Comparison of ENCODE assay signal across 9 cellular contexts in genomic region chr6:7235712-7236311, GRCh38.
DNase-seq lines count a peak whose midpoint lies in the region; ATAC-seq and TF ChIP-seq lines count a peak whose summit lies in the region.
"Had no signal": no experiment of that assay in that cellular context is flagged by ENCODE, and none has a peak within 500 bp of the region (broad histone marks: within the 10 kb centered on the region; RNA-seq: fewer than 3 reads in every experiment).

No MANE protein-coding gene starts in this region.

- no peaks in the 10 kb centered on the region for H3K27me3 Mint-ChIP-seq in type B pancreatic cell

- DNase-seq in cardiac muscle cell (ENCODE audit: low read depth in 1 of 2, low spot score in 1 of 2) (no peak), Right ventricle myocardium superior (no peak), PC-3 (peak; percentile 59), kidney tubule cell (ENCODE audit: low spot score) (peak; percentile 20), type B pancreatic cell (ENCODE audit: extremely low spot score, unreplicated experiment) (no peak), NK-92 (lab: John Stamatoyannopoulos, UW; ENCODE audit: unreplicated experiment) (no peak), GM23248 (no peak)

- no peak overlapping the region for H3K4me3 Mint-ChIP-seq in type B pancreatic cell

- H3K27me3 ChIP-seq in cardiac muscle cell = no peaks in the 10 kb centered on the region
- no peaks in the 10 kb centered on the region for H3K27me3 ChIP-seq in PC-3 (ENCODE audit: low read length)
- no peaks in the 10 kb centered on the region for H3K27me3 ChIP-seq in GM23248 (replicated peaks; ENCODE audit: insufficient read depth)

- intact Hi-C loops in Right ventricle myocardium superior (cut with DNase I) (loop anchor here (10.0 kb wide), 1 partner anchor 131 kb away; the partner anchor contains the start of gene RREB1), PC-3 (cut with micrococcal nuclease) (no loop called here)

- H3K4me3 ChIP-seq in cardiac muscle cell (no peak overlapping the region), PC-3 (ENCODE audit: low read length) (peak overlapping the region; percentile 28; the same call in 1 of the 2 replicates), GM23248 (no peak overlapping the region)

- CTCF ChIA-PET in PC-3 (lab: Charles Lee) = interaction anchor here (0.5 to 0.7 kb wide), 2 partner anchors 18 to 477 kb away, joined by 3 read pairs; no protein-coding TSS in a partner anchor

- H3K4me1 ChIP-seq in cardiac muscle cell (ENCODE audit: low read depth) = no peaks in the 10 kb centered on the region
- H3K4me1 ChIP-seq in PC-3 (ENCODE audit: insufficient read depth, low read length) = peaks cover 34% of the 10 kb centered on the region
- no peaks in the 10 kb centered on the region for H3K4me1 ChIP-seq in GM23248 (ENCODE audit: insufficient read depth)

- H3K9me3 Mint-ChIP-seq in type B pancreatic cell = no peaks in the 10 kb centered on the region

- H4K20me1 ChIP-seq in PC-3 (ENCODE audit: low read length) (no peaks in the 10 kb centered on the region), GM23248 (ENCODE audit: insufficient read depth) (no peaks in the 10 kb centered on the region)

- in situ Hi-C loops in GM23248 (cut with MboI) = no loop called here

- H3K36me3 Mint-ChIP-seq in type B pancreatic cell = peaks cover 20% of the 10 kb centered on the region

- H3K4me2 ChIP-seq in PC-3 (ENCODE audit: low read length) = peak overlapping the region; percentile 78
- no peak overlapping the region for H3K4me2 ChIP-seq in GM23248 (ENCODE audit: unreplicated experiment)
- H3K4me2 ChIP-seq: KMS-11 had no signal

- H3K9me2 ChIP-seq in PC-3 (replicated peaks; ENCODE audit: low read length) (no peaks in the 10 kb centered on the region), GM23248 (ENCODE audit: insufficient read depth) (no peaks in the 10 kb centered on the region)

- POLR2A ChIA-PET in PC-3 (lab: Charles Lee; ENCODE audit: unreplicated experiment) = interaction anchor here (0.6 kb wide), 1 partner anchor 26 kb away, joined by 3 read pairs; no protein-coding TSS in a partner anchor

- peaks cover 57% of the 10 kb centered on the region for H3K79me2 ChIP-seq in PC-3 (ENCODE audit: low read length)
- peaks cover 89% of the 10 kb centered on the region for H3K79me2 ChIP-seq in GM23248 (ENCODE audit: insufficient read depth)

- H3F3A ChIP-seq in PC-3 (ENCODE audit: low read length, unreplicated experiment) = no peaks in the 10 kb centered on the region
- H3F3A ChIP-seq in GM23248 (ENCODE audit: insufficient read depth) = no peaks in the 10 kb centered on the region

- no peaks in the 10 kb centered on the region for H3K9me3 ChIP-seq in cardiac muscle cell (ENCODE audit: low read depth)
- no peaks in the 10 kb centered on the region for H3K9me3 ChIP-seq in PC-3 (ENCODE audit: low read length)
- no peaks in the 10 kb centered on the region for H3K9me3 ChIP-seq in GM23248 (ENCODE audit: low read depth)

- peak overlapping the region; percentile 13 for H3K27ac ChIP-seq in cardiac muscle cell
- H3K27ac ChIP-seq in PC-3 (ENCODE audit: low read length) = peak overlapping the region; percentile 95
- H3K27ac ChIP-seq in GM23248 = no peak overlapping the region
- H3K27ac ChIP-seq: KMS-11 had no signal

- H3K9ac ChIP-seq in PC-3 (ENCODE audit: low read length) = peak overlapping the region; percentile 69
- H3K9ac ChIP-seq in GM23248 = no peak overlapping the region
- H3K9ac ChIP-seq: KMS-11 had no signal

- no peak for ATAC-seq in Right ventricle myocardium superior (ENCODE audit: poor library complexity)
- peak; percentile 68 for ATAC-seq in PC-3
- no peak for ATAC-seq in GM19324 (IDR thresholded peaks at IDR 0.05; ENCODE audit: low FRiP score, unreplicated experiment)

- H3K27ac Mint-ChIP-seq in type B pancreatic cell = peak overlapping the region; percentile 78

- 60 to 63% methylated on average over 9 of the region's 9 CpGs for WGBS in GM23248 (ENCODE audit: low coverage in 1 of 2, low lambda C conversion rate in 2 of 2, missing lambda C conversion rate in 2 of 2), 2 experiments

- H3K36me3 ChIP-seq in cardiac muscle cell (peaks cover 9% of the 10 kb centered on the region), PC-3 (ENCODE audit: low read depth, low read length) (peaks cover 18% of the 10 kb centered on the region; the same call in 1 of the 2 replicates), GM23248 (ENCODE audit: low read depth) (peaks cover 4% of the 10 kb centered on the region; the same call in 1 of the 2 replicates)

- no peak for TF ChIP-seq CTCF in cardiac muscle cell (IDR thresholded peaks at IDR 0.05; ENCODE audit: low read depth, low read length)
- TF ChIP-seq CTCF in PC-3 (conservative IDR thresholded peaks at IDR 0.05; ENCODE audit: low read depth, low read length) = no peak
- TF ChIP-seq CTCF in type B pancreatic cell (conservative IDR thresholded peaks at IDR 0.05) = no peak

- H2AFZ ChIP-seq in PC-3 (ENCODE audit: low read length) = peak overlapping the region; percentile 44; the same call in 1 of the 2 replicates
- no peak overlapping the region for H2AFZ ChIP-seq in GM23248

- H3K4me1 Mint-ChIP-seq in type B pancreatic cell (ENCODE audit: unreplicated experiment) = peaks cover 35% of the 10 kb centered on the region

- BruUV-seq in PC-3 (replicated peaks; lab: Mats Ljungman, UMichigan) = no TSS peak

Comparison
In these comparisons a context has a peak if more than half of its experiments do, and no peak if none do; other contexts are left out.
1. DNase-seq: peak in PC-3 (single experiment) and kidney tubule cell (single experiment); none in cardiac muscle cell (0 of 2), Right ventricle myocardium superior (single experiment), type B pancreatic cell (single experiment), NK-92 (single experiment) and GM23248 (single experiment).